19 cellular contexts compared by ENCODE assay signal in the genomic region with DNA sequence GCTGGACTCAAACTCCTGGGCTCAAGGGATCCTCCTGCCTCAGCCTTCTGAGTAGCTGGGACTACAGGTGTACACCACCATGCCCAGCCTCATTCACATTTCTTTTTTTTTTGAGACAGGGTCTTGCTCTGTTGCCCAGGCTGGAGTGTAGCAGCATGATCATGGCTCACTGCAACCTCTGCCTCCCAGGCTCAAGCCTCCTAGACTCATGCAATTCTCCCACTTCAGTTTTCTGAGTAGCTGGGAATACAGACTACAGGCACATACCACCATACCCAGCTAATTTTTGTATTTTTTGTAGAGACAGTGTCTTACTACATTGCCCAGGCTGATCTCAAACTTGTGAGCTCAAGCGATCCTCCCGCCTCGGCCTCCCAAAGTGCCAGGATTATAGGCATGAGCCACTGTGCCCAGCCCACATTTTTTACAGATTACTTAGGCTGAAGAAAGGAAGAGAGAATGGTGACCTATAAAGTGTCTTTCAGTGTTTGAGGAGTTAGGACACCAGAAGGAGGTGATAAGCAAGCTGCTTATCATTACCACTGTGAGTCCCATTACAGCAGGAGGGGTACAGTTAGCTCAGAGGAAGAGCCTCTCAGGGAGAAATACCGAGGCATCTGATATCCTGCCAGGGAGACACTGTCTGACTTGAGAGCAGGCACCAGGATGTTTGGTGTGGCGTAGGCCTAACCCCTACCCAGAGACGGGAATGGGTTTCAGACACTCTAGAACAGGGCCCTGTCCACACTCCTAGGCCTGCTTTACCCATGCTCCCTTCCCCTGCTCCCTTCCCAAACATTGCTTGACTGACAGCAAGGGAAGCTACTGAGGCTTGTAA. TPM values are rescaled to one million over a fixed set of nuclear protein-coding genes. Genes with fewer than 3 reads are reported as not detected.
DNase-seq lines count a peak whose midpoint lies in the region; ATAC-seq and TF ChIP-seq lines count a peak whose summit lies in the region.
"Had no signal": no experiment of that assay in that cellular context is flagged by ENCODE, and none has a peak within 500 bp of the region (broad histone marks: within the 10 kb centered on the region; RNA-seq: fewer than 3 reads in every experiment).

No MANE protein-coding gene starts in this region.

- CTCF ChIA-PET in activated CD4-positive, alpha-beta T cell treated with anti-CD3 and anti-CD28 coated beads, Interleukin-2, amount 10 ng/mL, durations not matched to agents 7 days and 5 days (lab: Charles Lee), result interaction anchor here (1.0 to 1.6 kb wide), 3 partner anchors 9 to 98 kb away, joined by 3 to 4 read pairs (median 3); a partner anchor contains a TSS
- CTCF ChIA-PET in activated CD4-positive, alpha-beta T cell treated with anti-CD3 and anti-CD28 coated beads for 36 hours (lab: Charles Lee), result interaction anchor here (0.7 kb wide), 1 partner anchor 77 kb away, joined by 5 read pairs; no protein-coding TSS in a partner anchor
- CTCF ChIA-PET in activated CD4-positive, alpha-beta memory T cell treated with anti-CD3 and anti-CD28 coated beads, Interleukin-2, amount 10 ng/mL, durations not matched to agents 7 days and 5 days (lab: Charles Lee), result no interaction called here

- H3K27ac ChIP-seq in sigmoid colon, result peak overlapping the region in 2 of 4 donors; percentile 20 to 42
- H3K27ac ChIP-seq: 22Rv1, heart right ventricle, thoracic aorta had no signal

- ATAC-seq in activated CD4-positive, alpha-beta T cell treated with anti-CD3 and anti-CD28 coated beads for 36 hours, result no peak
- ATAC-seq: natural killer cell had no signal

- POLR2A ChIA-PET in activated CD4-positive, alpha-beta T cell treated with anti-CD3 and anti-CD28 coated beads, Interleukin-2, amount 10 ng/mL, durations not matched to agents 7 days and 5 days (lab: Charles Lee), result no interaction called here
- POLR2A ChIA-PET in activated CD4-positive, alpha-beta T cell treated with anti-CD3 and anti-CD28 coated beads for 36 hours (lab: Charles Lee), result no interaction called here
- POLR2A ChIA-PET in activated CD4-positive, alpha-beta memory T cell treated with anti-CD3 and anti-CD28 coated beads, Interleukin-2, amount 10 ng/mL, durations not matched to agents 7 days and 5 days (lab: Charles Lee), result no interaction called here

- peaks cover 4% of the 10 kb centered on the region for H3K36me3 Mint-ChIP-seq in activated CD4-positive, alpha-beta T cell treated with anti-CD3 and anti-CD28 coated beads, Interleukin-2, amount 10 ng/mL, durations not matched to agents 7 days and 5 days (ENCODE audit: low read depth)
- H3K36me3 Mint-ChIP-seq in activated CD4-positive, alpha-beta T cell treated with anti-CD3 and anti-CD28 coated beads for 36 hours (ENCODE audit: low read depth), result peaks cover 2% of the 10 kb centered on the region
- peaks cover 2% of the 10 kb centered on the region for H3K36me3 Mint-ChIP-seq in activated CD4-positive, alpha-beta memory T cell treated with anti-CD3 and anti-CD28 coated beads, Interleukin-2, amount 10 ng/mL, durations not matched to agents 7 days and 5 days (ENCODE audit: low read depth)
- H3K36me3 Mint-ChIP-seq: natural killer cell had no signal

- H3K4me3 ChIP-seq in sigmoid colon, result no peak overlapping the region
- H3K4me3 ChIP-seq: heart right ventricle, thoracic aorta had no signal

- no peak for TF ChIP-seq POLR2A in sigmoid colon (IDR thresholded peaks at IDR 0.05)

- TF ChIP-seq EP300 in sigmoid colon (IDR thresholded peaks at IDR 0.05), result no peak

- no peak for TF ChIP-seq CTCF in sigmoid colon (IDR thresholded peaks at IDR 0.05)

- H3K27me3 ChIP-seq in sigmoid colon, result no peaks in the 10 kb centered on the region
- H3K27me3 ChIP-seq: heart right ventricle had no signal

- H3K27ac Mint-ChIP-seq in activated CD4-positive, alpha-beta T cell treated with anti-CD3 and anti-CD28 coated beads, Interleukin-2, amount 10 ng/mL, durations not matched to agents 7 days and 5 days, result peak overlapping the region; percentile 76
- no peak overlapping the region for H3K27ac Mint-ChIP-seq in activated CD4-positive, alpha-beta T cell treated with anti-CD3 and anti-CD28 coated beads for 36 hours
- no peak overlapping the region for H3K27ac Mint-ChIP-seq in activated CD4-positive, alpha-beta memory T cell treated with anti-CD3 and anti-CD28 coated beads, Interleukin-2, amount 10 ng/mL, durations not matched to agents 7 days and 5 days
- H3K27ac Mint-ChIP-seq: B cell, natural killer cell had no signal

- no peaks in the 10 kb centered on the region for H3K9me3 ChIP-seq in sigmoid colon
- H3K9me3 ChIP-seq: heart right ventricle, thoracic aorta had no signal

- no peaks in the 10 kb centered on the region for H3K9me3 Mint-ChIP-seq in activated CD4-positive, alpha-beta T cell treated with anti-CD3 and anti-CD28 coated beads, Interleukin-2, amount 10 ng/mL, durations not matched to agents 7 days and 5 days
- no peaks in the 10 kb centered on the region for H3K9me3 Mint-ChIP-seq in activated CD4-positive, alpha-beta T cell treated with anti-CD3 and anti-CD28 coated beads for 36 hours (ENCODE audit: low read depth)
- H3K9me3 Mint-ChIP-seq in activated CD4-positive, alpha-beta memory T cell treated with anti-CD3 and anti-CD28 coated beads, Interleukin-2, amount 10 ng/mL, durations not matched to agents 7 days and 5 days, result no peaks in the 10 kb centered on the region
- H3K9me3 Mint-ChIP-seq: natural killer cell had no signal

- peaks cover 0 to 27% (median 0%) of the 10 kb centered on the region in 4 donors for H3K36me3 ChIP-seq in sigmoid colon
- H3K36me3 ChIP-seq: thoracic aorta had no signal

- peaks cover 0 to 51% (median 40%) of the 10 kb centered on the region in 4 donors for H3K4me1 ChIP-seq in sigmoid colon

- peaks cover 4% of the 10 kb centered on the region for H3K4me1 Mint-ChIP-seq in activated CD4-positive, alpha-beta T cell treated with anti-CD3 and anti-CD28 coated beads, Interleukin-2, amount 10 ng/mL, durations not matched to agents 7 days and 5 days
- no peaks in the 10 kb centered on the region for H3K4me1 Mint-ChIP-seq in activated CD4-positive, alpha-beta T cell treated with anti-CD3 and anti-CD28 coated beads for 36 hours
- no peaks in the 10 kb centered on the region for H3K4me1 Mint-ChIP-seq in activated CD4-positive, alpha-beta memory T cell treated with anti-CD3 and anti-CD28 coated beads, Interleukin-2, amount 10 ng/mL, durations not matched to agents 7 days and 5 days
- H3K4me1 Mint-ChIP-seq: B cell, natural killer cell had no signal

- DNase-seq in activated CD4-positive, alpha-beta T cell treated with anti-CD3 and anti-CD28 coated beads, Interleukin-2, amount 10 ng/mL, durations not matched to agents 7 days and 5 days, result no peak
- DNase-seq in activated CD4-positive, alpha-beta T cell treated with anti-CD3 and anti-CD28 coated beads for 36 hours, result no peak
- DNase-seq in UCSD-AML1 (lab: John Stamatoyannopoulos, UW; ENCODE audit: unreplicated experiment) (peak; percentile 20), cardiac septum (ENCODE audit: low spot score) (peak; percentile 33), sigmoid colon (peak; percentile 20), CD1c-positive myeloid dendritic cell (ENCODE audit: extremely low spot score) (no peak)
- no peak for DNase-seq in activated CD4-positive, alpha-beta memory T cell treated with anti-CD3 and anti-CD28 coated beads, Interleukin-2, amount 10 ng/mL, durations not matched to agents 7 days and 5 days
- DNase-seq in activated naive CD4-positive, alpha-beta T cell treated with Interleukin-2 at 50 U/mL for 16 hours, result no peak
- DNase-seq: activated CD4-positive, CD25-positive, alpha-beta regulatory T cell; activated CD8-positive, alpha-beta memory T cell treated with anti-CD3 and anti-CD28 coated beads for 24 hours; effector CD8-positive, alpha-beta T cell; heart right ventricle; natural killer cell; NCI-H1694 treated with DMSO at 0.1 percent for 48 hours; NCI-H2227 treated with DMSO at 0.1 percent for 48 hours had no signal

- 79 to 85% methylated on average over 6 of the region's 6 CpGs for WGBS in sigmoid colon, 2 donors

- H3K27me3 Mint-ChIP-seq in activated CD4-positive, alpha-beta T cell treated with anti-CD3 and anti-CD28 coated beads, Interleukin-2, amount 10 ng/mL, durations not matched to agents 7 days and 5 days, result no peaks in the 10 kb centered on the region
- no peaks in the 10 kb centered on the region for H3K27me3 Mint-ChIP-seq in activated CD4-positive, alpha-beta T cell treated with anti-CD3 and anti-CD28 coated beads for 36 hours
- H3K27me3 Mint-ChIP-seq in activated CD4-positive, alpha-beta memory T cell treated with anti-CD3 and anti-CD28 coated beads, Interleukin-2, amount 10 ng/mL, durations not matched to agents 7 days and 5 days, result no peaks in the 10 kb centered on the region
- H3K27me3 Mint-ChIP-seq: B cell had no signal

- no peak overlapping the region for H3K4me3 Mint-ChIP-seq in activated CD4-positive, alpha-beta T cell treated with anti-CD3 and anti-CD28 coated beads, Interleukin-2, amount 10 ng/mL, durations not matched to agents 7 days and 5 days
- H3K4me3 Mint-ChIP-seq in activated CD4-positive, alpha-beta T cell treated with anti-CD3 and anti-CD28 coated beads for 36 hours, result no peak overlapping the region
- H3K4me3 Mint-ChIP-seq in activated CD4-positive, alpha-beta memory T cell treated with anti-CD3 and anti-CD28 coated beads, Interleukin-2, amount 10 ng/mL, durations not matched to agents 7 days and 5 days, result no peak overlapping the region
- H3K4me3 Mint-ChIP-seq: B cell, natural killer cell had no signal

- intact Hi-C loops in activated CD4-positive, alpha-beta T cell treated with anti-CD3 and anti-CD28 coated beads for 36 hours (cut with DNase I, micrococcal nuclease), result no loop called here
- intact Hi-C loops in cardiac septum (cut with DNase I), result no loop called here
- intact Hi-C loops in sigmoid colon (cut with DNase I), result no loop called here

RNA-seq across cellular contexts. Expression of a gene that starts 9.7 kb away (rescaled TPM):
- not detected for total RNA-seq in activated CD4-positive, alpha-beta T cell treated with anti-CD3 and anti-CD28 coated beads, Interleukin-2, amount 10 ng/mL, durations not matched to agents 7 days and 5 days
- total RNA-seq in activated CD4-positive, alpha-beta T cell treated with anti-CD3 and anti-CD28 coated beads for 36 hours, result under 1 TPM in 1 of 2 experiments, not detected in 1; 0.14 TPM
- total RNA-seq in cardiac septum (10.1 TPM), sigmoid colon (100 to 1,000 TPM in 1 of 4 donors, 10 to 100 TPM in 3; 67.3 to 118 (median 90.6) TPM)
- polyA plus RNA-seq in sigmoid colon, result 10 to 100 TPM; 13.3 to 30.0 (median 19.4) TPM
- not detected for total RNA-seq in activated CD4-positive, alpha-beta memory T cell treated with anti-CD3 and anti-CD28 coated beads, Interleukin-2, amount 10 ng/mL, durations not matched to agents 7 days and 5 days
- total RNA-seq: B cell; T-helper 1 cell treated with Interleukin-12 subunit alpha and Interleukin-12 subunit beta and Interleukin-4 antibody, amounts not matched to agents 30 ng/mL and 1 ng/mL, for 36 hours had no signal

RNA-seq across cellular contexts. Expression of a gene that starts 17.8 kb away (rescaled TPM):
- 10 to 100 TPM; 78.7 to 84.7 TPM for total RNA-seq in activated CD4-positive, alpha-beta T cell treated with anti-CD3 and anti-CD28 coated beads, Interleukin-2, amount 10 ng/mL, durations not matched to agents 7 days and 5 days
- 10 to 100 TPM; 61.8 to 78.1 TPM for total RNA-seq in activated CD4-positive, alpha-beta T cell treated with anti-CD3 and anti-CD28 coated beads for 36 hours
- 22.5 TPM for total RNA-seq in cardiac septum
- 10 to 100 TPM; 51.8 to 80.6 (median 70.1) TPM for total RNA-seq in sigmoid colon
- polyA plus RNA-seq in sigmoid colon, result 10 to 100 TPM; 51.6 to 53.5 (median 52.8) TPM
- total RNA-seq in activated CD4-positive, alpha-beta memory T cell treated with anti-CD3 and anti-CD28 coated beads, Interleukin-2, amount 10 ng/mL, durations not matched to agents 7 days and 5 days, result 10 to 100 TPM; 86.2 to 94.5 TPM

Comparison
In these comparisons a context has a peak if more than half of its experiments do, and no peak if none do; other contexts are left out.
1. DNase-seq: peak in UCSD-AML1 (single experiment), cardiac septum (single experiment) and sigmoid colon (single experiment); none in activated CD4-positive, alpha-beta T cell treated with anti-CD3 and anti-CD28 coated beads, Interleukin-2, amount 10 ng/mL, durations not matched to agents 7 days and 5 days (single experiment), activated CD4-positive, alpha-beta T cell treated with anti-CD3 and anti-CD28 coated beads for 36 hours (single experiment), activated CD4-positive, alpha-beta memory T cell treated with anti-CD3 and anti-CD28 coated beads, Interleukin-2, amount 10 ng/mL, durations not matched to agents 7 days and 5 days (single experiment), activated naive CD4-positive, alpha-beta T cell treated with Interleukin-2 at 50 U/mL for 16 hours (single experiment) and CD1c-positive myeloid dendritic cell (single experiment).